Comparison of ENCODE assay signal across 17 cellular contexts in genomic region chr15:27486676-27487290, GRCh38.
"Had no signal": no experiment of that assay in that cellular context is flagged by ENCODE, and none has a peak within 500 bp of the region (broad histone marks: within the 10 kb centered on the region; RNA-seq: fewer than 3 reads in every experiment).

No MANE protein-coding gene starts in this region.

- H3K27me3 ChIP-seq: adrenal gland, body of pancreas, colonic mucosa, esophagus muscularis mucosa, hepatocyte had no signal

- ATAC-seq: activated T-cell treated with anti-CD3 and anti-CD28 coated beads, Interleukin-2, amount 50 U/mL, for 4 hours; body of pancreas; left lobe of liver; stimulated activated effector memory CD8-positive, alpha-beta T cell treated with anti-CD3 and anti-CD28 coated beads, Interleukin-12 subunit alpha, Interleukin-12 subunit beta, amount 100 ng/mL, for 72 hours; WTC11 had no signal

- H3K36me3 ChIP-seq: adrenal gland, colonic mucosa, esophagus muscularis mucosa had no signal

- DNase-seq: activated CD4-positive, alpha-beta memory T cell treated with anti-CD3 and anti-CD28 coated beads, Interleukin-2, amount 10 ng/mL, durations not matched to agents 7 days and 5 days; activated CD4-positive, alpha-beta T cell treated with anti-CD3 and anti-CD28 coated beads for 4 hours; activated effector memory CD4-positive, alpha-beta T cell treated with Interleukin-2 at 50 U/mL for 16 hours; activated naive CD4-positive, alpha-beta T cell treated with anti-CD3 and anti-CD28 coated beads, Interleukin-2, amount 50 U/mL, for 16 hours; activated T-cell treated with anti-CD3 and anti-CD28 coated beads, Interleukin-2, amount 50 U/mL, for 4 hours; adrenal gland; body of pancreas; central memory CD4-positive, alpha-beta T cell; colonic mucosa; midbrain; stimulated activated CD4-positive, alpha-beta T cell treated with anti-CD3 and anti-CD28 coated beads, Interleukin-12 subunit alpha, Interleukin-12 subunit beta, amount 100 ng/mL, for 4 hours had no signal

- H3K27ac ChIP-seq: adrenal gland, body of pancreas, colonic mucosa, esophagus muscularis mucosa, hepatocyte, parathyroid adenoma had no signal

- H3K4me1 ChIP-seq: adrenal gland, body of pancreas, colonic mucosa, esophagus muscularis mucosa, parathyroid adenoma had no signal

- H3K4me3 ChIP-seq: adrenal gland, body of pancreas, colonic mucosa, esophagus muscularis mucosa, hepatocyte had no signal

- H3K9me3 ChIP-seq: adrenal gland, body of pancreas, colonic mucosa, esophagus muscularis mucosa had no signal
